In genomic region chr18:79690071-79690470, GRCh38 we compare ENCODE assay signal across 21 cellular contexts. TPM values are rescaled to one million over a fixed set of nuclear protein-coding genes. Genes with fewer than 3 reads are reported as not detected.
DNase-seq lines count a peak whose midpoint lies in the region; ATAC-seq and TF ChIP-seq lines count a peak whose summit lies in the region.
"Had no signal": no experiment of that assay in that cellular context is flagged by ENCODE, and none has a peak within 500 bp of the region (broad histone marks: within the 10 kb centered on the region; RNA-seq: fewer than 3 reads in every experiment).

No MANE protein-coding gene starts in this region.

- H3K27ac ChIP-seq in SK-N-SH (ENCODE audit: low read depth in 2 of 2, low read length in 1 of 2) (no peak overlapping the region), osteoblast (ENCODE audit: low read depth, low read length) (no peak overlapping the region), tibial nerve (no peak overlapping the region)
- H3K27ac ChIP-seq: 22Rv1; BLaER1 treated with 17β-estradiol and CSF1 and Interleukin-3, amounts not matched to agents 10 nM and 100 nM; GM23248; KMS-11; SJCRH30 had no signal

- POLR2A ChIA-PET in SK-N-SH (lab: Yijun Ruan, JAX) = no interaction called here

- H3K4me1 Mint-ChIP-seq in effector memory CD8-positive, alpha-beta T cell (ENCODE audit: low read depth in 2 of 2) = peaks cover 42 to 43% of the 10 kb centered on the region in 2 donors

- no peaks in the 10 kb centered on the region for H3K9me2 ChIP-seq in SK-N-SH

- TF ChIP-seq POLR2A in tibial nerve (IDR thresholded peaks at IDR 0.05) = no peak

- H3K9me3 Mint-ChIP-seq in effector memory CD8-positive, alpha-beta T cell = no peaks in the 10 kb centered on the region
- H3K9me3 Mint-ChIP-seq: CD8-positive, alpha-beta T cell had no signal

- peaks cover 74% of the 10 kb centered on the region for H4K20me1 ChIP-seq in SK-N-SH (ENCODE audit: insufficient read depth)
- H4K20me1 ChIP-seq in osteoblast (ENCODE audit: insufficient read depth, low read length) = peaks cover 40% of the 10 kb centered on the region

- H3K79me2 ChIP-seq in SK-N-SH (ENCODE audit: insufficient read depth) (peaks cover 64% of the 10 kb centered on the region), osteoblast (ENCODE audit: insufficient read depth, low read length) (peaks cover 78% of the 10 kb centered on the region)

- H3K4me2 ChIP-seq in SK-N-SH = no peak overlapping the region
- H3K4me2 ChIP-seq in osteoblast (ENCODE audit: insufficient read depth, low read length) = no peak overlapping the region
- H3K4me2 ChIP-seq: KMS-11 had no signal

- no peaks in the 10 kb centered on the region for H3F3A ChIP-seq in SK-N-SH (replicated peaks; ENCODE audit: insufficient read depth)

- peak overlapping the region; percentile 58 to 82 for H3K27ac Mint-ChIP-seq in effector memory CD8-positive, alpha-beta T cell
- H3K27ac Mint-ChIP-seq: CD8-positive, alpha-beta T cell had no signal

- peak overlapping the region in 1 of 2 donors; percentile 13 for H3K4me3 Mint-ChIP-seq in effector memory CD8-positive, alpha-beta T cell
- H3K4me3 Mint-ChIP-seq: CD8-positive, alpha-beta T cell had no signal

- WGBS in SK-N-SH (ENCODE audit: low lambda C conversion rate) = 80% methylated on average over 5 of the region's 6 CpGs
- WGBS in tibial nerve, 2 donors = 89% methylated on average over 6 of the region's 6 CpGs

- H3K4me3 ChIP-seq in SK-N-SH (ENCODE audit: low read depth in 2 of 2, low read length in 1 of 2) = no peak overlapping the region
- no peak overlapping the region for H3K4me3 ChIP-seq in H7 (ENCODE audit: insufficient read depth, low read depth, low read length)
- H3K4me3 ChIP-seq in osteoblast (ENCODE audit: insufficient read depth, low read length) = no peak overlapping the region
- no peak overlapping the region for H3K4me3 ChIP-seq in mucosa of descending colon
- no peak overlapping the region for H3K4me3 ChIP-seq in tibial nerve
- H3K4me3 ChIP-seq: BLaER1 treated with 17β-estradiol and CSF1 and Interleukin-3, amounts not matched to agents 10 nM and 100 nM; GM23248; SJCRH30 had no signal

- TF ChIP-seq RAD21 in SK-N-SH (IDR thresholded peaks at IDR 0.05; ENCODE audit: low read length) = no peak

- H3K27me3 ChIP-seq in SK-N-SH (ENCODE audit: insufficient read depth) = no peaks in the 10 kb centered on the region
- no peaks in the 10 kb centered on the region for H3K27me3 ChIP-seq in H7 (ENCODE audit: control insufficient read depth, insufficient read depth, low read length)
- no peaks in the 10 kb centered on the region for H3K27me3 ChIP-seq in osteoblast (ENCODE audit: insufficient read depth, low read length)
- no peaks in the 10 kb centered on the region for H3K27me3 ChIP-seq in tibial nerve
- H3K27me3 ChIP-seq: BLaER1 treated with 17β-estradiol and CSF1 and Interleukin-3, amounts not matched to agents 10 nM and 100 nM; SJCRH30 had no signal

- peaks cover 62% of the 10 kb centered on the region for H3K36me3 Mint-ChIP-seq in effector memory CD8-positive, alpha-beta T cell (ENCODE audit: insufficient read depth)

- H3K9me3 ChIP-seq in SK-N-SH = no peaks in the 10 kb centered on the region
- H3K9me3 ChIP-seq in osteoblast (ENCODE audit: low read depth, low read length) = no peaks in the 10 kb centered on the region
- H3K9me3 ChIP-seq in mucosa of descending colon = no peaks in the 10 kb centered on the region
- no peaks in the 10 kb centered on the region for H3K9me3 ChIP-seq in tibial nerve
- H3K9me3 ChIP-seq: BLaER1 treated with 17β-estradiol and CSF1 and Interleukin-3, amounts not matched to agents 10 nM and 100 nM; SJCRH30 had no signal

- H3K4me1 ChIP-seq in SK-N-SH (ENCODE audit: control insufficient read depth in 1 of 2, insufficient read depth in 2 of 2, low read depth in 1 of 2, low read length in 1 of 2) (no peaks in the 10 kb centered on the region), osteoblast (ENCODE audit: insufficient read depth, low read length) (no peaks in the 10 kb centered on the region), mucosa of descending colon (ENCODE audit: low read depth) (peaks cover 3% of the 10 kb centered on the region), tibial nerve (peaks cover 0 to 8% (median 0%) of the 10 kb centered on the region in 4 donors)
- H3K4me1 ChIP-seq: SJCRH30 had no signal

- H2AFZ ChIP-seq in SK-N-SH (ENCODE audit: low read depth) (no peak overlapping the region), osteoblast (ENCODE audit: low read length) (no peak overlapping the region)
- H2AFZ ChIP-seq: GM23248 had no signal

- DNase-seq in SK-N-SH = peak; percentile 3
- DNase-seq in H7 = peak; percentile 26
- DNase-seq in effector memory CD8-positive, alpha-beta T cell = no peak
- DNase-seq in osteoblast (ENCODE audit: insufficient read length, low spot score, missing footprints) = peak; percentile 53
- no peak for DNase-seq in effector CD8-positive, alpha-beta T cell (lab: John Stamatoyannopoulos, UW)
- no peak for DNase-seq in mucosa of descending colon
- no peak for DNase-seq in tibial nerve (ENCODE audit: low spot score in 2 of 2)
- DNase-seq: ACHN; CD8-positive, alpha-beta T cell; DMS153; GM23248; HCEC 1CT; NCI-H1105; NCI-H2029 treated with DMSO at 0.1 percent for 48 hours; NCI-H345; NCI-H526; SJCRH30 had no signal

- H3K9ac ChIP-seq in SK-N-SH = no peak overlapping the region
- H3K9ac ChIP-seq: BLaER1 treated with 17β-estradiol and CSF1 and Interleukin-3, amounts not matched to agents 10 nM and 100 nM; GM23248; KMS-11 had no signal

- no peak for ATAC-seq in SK-N-SH treated with all-trans-retinoic acid at 6 μM for 48 hours
- no peak for ATAC-seq in effector memory CD8-positive, alpha-beta T cell (replicated peaks)
- no peak for ATAC-seq in mucosa of descending colon
- ATAC-seq: CD8-positive, alpha-beta T cell had no signal

- no peaks in the 10 kb centered on the region for H3K36me3 ChIP-seq in SK-N-SH (replicated peaks in 1 of 2; ENCODE audit: control insufficient read depth in 1 of 2, insufficient read depth in 2 of 2, low read length in 1 of 2)
- H3K36me3 ChIP-seq in H7 (replicated peaks; ENCODE audit: control insufficient read depth, insufficient read depth, low read length) = no peaks in the 10 kb centered on the region
- H3K36me3 ChIP-seq in osteoblast (ENCODE audit: insufficient read depth, low read length) = no peaks in the 10 kb centered on the region
- no peaks in the 10 kb centered on the region for H3K36me3 ChIP-seq in mucosa of descending colon (ENCODE audit: low read depth)
- peaks cover 0 to 2% (median 0%) of the 10 kb centered on the region in 3 donors for H3K36me3 ChIP-seq in tibial nerve
- H3K36me3 ChIP-seq: SJCRH30 had no signal

- intact Hi-C loops in mucosa of descending colon (cut with DNase I, micrococcal nuclease) = no loop called here

- H3K27me3 Mint-ChIP-seq in effector memory CD8-positive, alpha-beta T cell = no peaks in the 10 kb centered on the region

- TF ChIP-seq CTCF in SK-N-SH (IDR thresholded peaks at IDR 0.05) (no peak), osteoblast (IDR thresholded peaks at IDR 0.05; ENCODE audit: extremely low read depth, low read depth, low read length) (no peak), mucosa of descending colon (IDR thresholded peaks at IDR 0.05) (no peak), tibial nerve (IDR thresholded peaks at IDR 0.05) (no peak)

- no peak for TF ChIP-seq EP300 in SK-N-SH (IDR thresholded peaks at IDR 0.05; ENCODE audit: borderline replicate concordance in 1 of 2, low read depth in 1 of 2, low read length in 1 of 2)
- TF ChIP-seq EP300 in tibial nerve (IDR thresholded peaks at IDR 0.05) = no peak

- CTCF ChIA-PET in SK-N-SH (lab: Yijun Ruan, JAX) = no interaction called here

TF ChIP-seq in SK-N-SH, 30 proteins besides CTCF, POLR2A, EP300 and RAD21 (continues in another document):
- TF ChIP-seq JUND (IDR thresholded peaks at IDR 0.05) (no peak), ELF1 (IDR thresholded peaks at IDR 0.05) (no peak), SMC3 (IDR thresholded peaks at IDR 0.05; ENCODE audit: low read depth, low read length) (no peak), USF2 (IDR thresholded peaks at IDR 0.05; ENCODE audit: borderline replicate concordance, low read depth, low read length) (no peak), POLR2AphosphoS5 (IDR thresholded peaks at IDR 0.05; ENCODE audit: low read depth, low read length) (no peak), MXI1 (IDR thresholded peaks at IDR 0.05; ENCODE audit: low read depth, low read length) (no peak), RFX5 (IDR thresholded peaks at IDR 0.05; ENCODE audit: low read length) (no peak), FOSL2 (IDR thresholded peaks at IDR 0.05; ENCODE audit: borderline replicate concordance, low read depth) (no peak)

TF ChIP-seq in SK-N-SH treated with all-trans-retinoic acid at 6 μM for 48 hours, 23 proteins besides CTCF, POLR2A, EP300 and RAD21 (continues in another document):
- TF ChIP-seq ESRRG (CRISPR knock-in tag; IDR thresholded peaks at IDR 0.05) = no peak
- no peak for TF ChIP-seq ZNF565 (CRISPR knock-in tag; conservative IDR thresholded peaks at IDR 0.05; ENCODE audit: low read depth)
- TF ChIP-seq BACH2 (CRISPR knock-in tag; IDR thresholded peaks at IDR 0.05; ENCODE audit: borderline replicate concordance) = no peak
- no peak for TF ChIP-seq ZNF70 (CRISPR knock-in tag; IDR thresholded peaks at IDR 0.05)
- TF ChIP-seq ISL1 (CRISPR knock-in tag; IDR thresholded peaks at IDR 0.05) = no peak
- no peak for TF ChIP-seq ZC3H10 (CRISPR knock-in tag; IDR thresholded peaks at IDR 0.05)
- TF ChIP-seq CSRNP3 (CRISPR knock-in tag; IDR thresholded peaks at IDR 0.05) = no peak
- TF ChIP-seq TCF4 (CRISPR knock-in tag; IDR thresholded peaks at IDR 0.05; ENCODE audit: borderline replicate concordance) = no peak
- TF ChIP-seq PPARA (CRISPR knock-in tag; IDR thresholded peaks at IDR 0.05; ENCODE audit: borderline replicate concordance) = no peak
- no peak for TF ChIP-seq RARB (CRISPR knock-in tag; IDR thresholded peaks at IDR 0.05)
- no peak for TF ChIP-seq OSR1 (CRISPR knock-in tag; IDR thresholded peaks at IDR 0.05)

RNA-seq across cellular contexts. Expression of gene CTDP1, which starts 10.5 kb away (rescaled TPM):
- 11.9 and 15.6 TPM in 2 replicates for polyA plus RNA-seq in SK-N-SH (2012; rRNA removed)
- polyA plus RNA-seq in SK-N-SH (2012; cell fraction: cytosol; rRNA removed) = 6.9 and 9.3 TPM in 2 replicates
- polyA plus RNA-seq in SK-N-SH (2012; cell fraction: nucleus; rRNA removed) = 26.6 and 34.8 TPM in 2 replicates
- 38.9 and 39.1 TPM in 2 replicates for total RNA-seq in H7 (2014; rRNA removed; shearing (Covaris generic))
- total RNA-seq in osteoblast (25.0 and 26.8 TPM in 2 replicates), mucosa of descending colon (10 to 100 TPM; 28.6 to 37.4 (median 30.1) TPM), tibial nerve (10 to 100 TPM; 18.1 to 40.5 (median 25.7) TPM)

Comparison
In these comparisons a context has a peak if more than half of its experiments do, and no peak if none do; other contexts are left out.
1. DNase-seq: peak in SK-N-SH (single experiment), H7 (single experiment) and osteoblast (single experiment); none in effector memory CD8-positive, alpha-beta T cell (0 of 3), effector CD8-positive, alpha-beta T cell (single experiment), mucosa of descending colon (0 of 3) and tibial nerve (0 of 2).